ENCODE assay signal across 16 cellular contexts in the genomic region with DNA sequence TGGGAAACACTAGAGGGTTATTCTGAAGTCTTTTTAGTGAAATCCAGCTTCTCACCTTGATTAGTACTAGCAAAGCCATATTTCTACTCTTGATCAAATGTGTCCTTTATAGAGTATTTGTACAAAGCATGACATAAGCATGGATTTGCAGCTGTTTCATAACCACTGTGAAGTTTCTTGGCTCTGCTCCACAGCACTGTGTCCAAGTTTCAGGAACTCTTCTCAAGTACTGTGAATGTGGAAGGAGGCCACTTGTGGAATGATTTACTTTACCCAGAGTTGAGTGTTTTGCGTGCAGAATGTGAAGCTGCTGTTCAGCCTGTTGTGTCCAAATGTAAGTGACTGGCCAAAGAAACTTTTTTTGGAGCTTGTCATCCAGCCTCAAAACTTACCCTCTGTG. TPM values are rescaled to one million over a fixed set of nuclear protein-coding genes. Genes with fewer than 3 reads are reported as not detected.
DNase-seq lines count a peak whose midpoint lies in the region; ATAC-seq and TF ChIP-seq lines count a peak whose summit lies in the region.
"Had no signal": no experiment of that assay in that cellular context is flagged by ENCODE, and none has a peak within 500 bp of the region (broad histone marks: within the 10 kb centered on the region; RNA-seq: fewer than 3 reads in every experiment).

No MANE protein-coding gene starts in this region.

- H3K36me3 ChIP-seq in colonic mucosa, result no peaks in the 10 kb centered on the region
- H3K36me3 ChIP-seq in stomach smooth muscle (ENCODE audit: control insufficient read depth in 2 of 2, insufficient read depth in 2 of 2, low read length in 2 of 2), result no peaks in the 10 kb centered on the region
- H3K36me3 ChIP-seq in HAP-1 (replicated peaks), result no peaks in the 10 kb centered on the region
- H3K36me3 ChIP-seq: vagina had no signal

- H3K4me3 ChIP-seq in colonic mucosa (no peak overlapping the region), stomach smooth muscle (ENCODE audit: low read length in 2 of 2) (no peak overlapping the region), HAP-1 (no peak overlapping the region)
- H3K4me3 ChIP-seq: vagina had no signal

- CTCF ChIA-PET in Calu3 (lab: Charles Lee), result no interaction called here

- no peak overlapping the region for H3K9ac ChIP-seq in colonic mucosa (ENCODE audit: low read depth in 2 of 2, low read length in 2 of 2)
- no peak overlapping the region for H3K9ac ChIP-seq in stomach smooth muscle (ENCODE audit: low read length in 2 of 2)

- ATAC-seq in left lobe of liver, result peak; percentile 91
- ATAC-seq: HCT116 had no signal

- H3K27me3 Mint-ChIP-seq in Calu3 (ENCODE audit: unreplicated experiment), result no peaks in the 10 kb centered on the region
- H3K27me3 Mint-ChIP-seq: activated naive CD8-positive, alpha-beta T cell had no signal

- TF ChIP-seq CTCF in colonic mucosa (IDR thresholded peaks at IDR 0.05) (no peak), Calu3 (IDR thresholded peaks at IDR 0.05; ENCODE audit: unreplicated experiment) (no peak)

- H3K36me3 Mint-ChIP-seq in Calu3 (ENCODE audit: insufficient read depth, unreplicated experiment), result no peaks in the 10 kb centered on the region
- H3K36me3 Mint-ChIP-seq: activated naive CD8-positive, alpha-beta T cell had no signal

- no peak overlapping the region for H3K4me3 Mint-ChIP-seq in Calu3 (ENCODE audit: low read depth, unreplicated experiment)
- H3K4me3 Mint-ChIP-seq: activated naive CD8-positive, alpha-beta T cell had no signal

- in situ Hi-C loops in HAP-1 (cut with MboI; ENCODE audit: low sequenced_read_pairs), result no loop called here

- H3K27ac Mint-ChIP-seq in Calu3 (ENCODE audit: unreplicated experiment), result no peak overlapping the region

- no TSS peak for BruUV-seq in Calu3 (replicated peaks; lab: Mats Ljungman, UMichigan)

- H3K9me3 ChIP-seq in colonic mucosa (no peaks in the 10 kb centered on the region), stomach smooth muscle (ENCODE audit: control insufficient read depth in 2 of 2, low read length in 2 of 2) (no peaks in the 10 kb centered on the region), HAP-1 (no peaks in the 10 kb centered on the region)
- H3K9me3 ChIP-seq: vagina had no signal

- H3K27ac ChIP-seq in colonic mucosa (no peak overlapping the region), stomach smooth muscle (ENCODE audit: low read length) (peak overlapping the region; percentile 26)

- intact Hi-C loops in colonic mucosa (cut with DNase I) (no loop called here), Calu3 (cut with micrococcal nuclease; ENCODE audit: unreplicated experiment) (no loop called here)

- no peaks in the 10 kb centered on the region for H3K27me3 ChIP-seq in colonic mucosa
- no peaks in the 10 kb centered on the region for H3K27me3 ChIP-seq in stomach smooth muscle (ENCODE audit: control insufficient read depth in 1 of 2, insufficient read depth in 2 of 2, low read length in 2 of 2)
- peaks cover 7% of the 10 kb centered on the region for H3K27me3 ChIP-seq in HAP-1 (ENCODE audit: low read depth)
- H3K27me3 ChIP-seq: vagina had no signal

- no peaks in the 10 kb centered on the region for H3K4me1 ChIP-seq in colonic mucosa
- peaks cover 9% of the 10 kb centered on the region for H3K4me1 ChIP-seq in stomach smooth muscle (ENCODE audit: control insufficient read depth, insufficient read depth, low read length)
- H3K4me1 ChIP-seq in HAP-1, result no peaks in the 10 kb centered on the region

- H3K4me1 Mint-ChIP-seq in Calu3 (ENCODE audit: low read depth, unreplicated experiment), result peaks cover 4% of the 10 kb centered on the region

- H3K9me3 Mint-ChIP-seq in Calu3 (ENCODE audit: low read depth, unreplicated experiment), result no peaks in the 10 kb centered on the region

- DNase-seq in GM04504 (ENCODE audit: low read depth) (peak; percentile 95), colonic mucosa (peak; percentile 72), left lobe of liver (ENCODE audit: low spot score) (peak; percentile 85), Calu3 (no peak), HAP-1 (ENCODE audit: low spot score in 2 of 2) (no peak), middle frontal gyrus (ENCODE audit: extremely low spot score, low spot score) (no peak), NCI-H146 treated with DMSO at 0.1 percent for 48 hours (lab: John Stamatoyannopoulos, UW; ENCODE audit: unreplicated experiment) (no peak)
- DNase-seq: activated CD4-positive, alpha-beta T cell treated with anti-CD3 and anti-CD28 coated beads for 4 hours; DND-41; erythroblast; NCI-H2029; stimulated activated CD4-positive, alpha-beta T cell treated with anti-CD3 and anti-CD28 coated beads, Interleukin-4, amount 100 ng/mL, for 24 hours had no signal

RNA-seq across cellular contexts. Expression of a gene that starts 16.2 kb away (rescaled TPM):
- total RNA-seq in colonic mucosa (10 to 100 TPM; 25.5 to 32.2 TPM), left lobe of liver (16.8 TPM), Calu3 (2022) (31.4 and 32.9 TPM in 2 replicates)

Comparison
In these comparisons a context has a peak if more than half of its experiments do, and no peak if none do; other contexts are left out.
1. DNase-seq: peak in GM04504 (single experiment), colonic mucosa (single experiment) and left lobe of liver (single experiment); none in Calu3 (single experiment), HAP-1 (0 of 2), middle frontal gyrus (single experiment) and NCI-H146 treated with DMSO at 0.1 percent for 48 hours (single experiment).